Comparison of ENCODE assay signal across 1 cellular context in the genomic region with DNA sequence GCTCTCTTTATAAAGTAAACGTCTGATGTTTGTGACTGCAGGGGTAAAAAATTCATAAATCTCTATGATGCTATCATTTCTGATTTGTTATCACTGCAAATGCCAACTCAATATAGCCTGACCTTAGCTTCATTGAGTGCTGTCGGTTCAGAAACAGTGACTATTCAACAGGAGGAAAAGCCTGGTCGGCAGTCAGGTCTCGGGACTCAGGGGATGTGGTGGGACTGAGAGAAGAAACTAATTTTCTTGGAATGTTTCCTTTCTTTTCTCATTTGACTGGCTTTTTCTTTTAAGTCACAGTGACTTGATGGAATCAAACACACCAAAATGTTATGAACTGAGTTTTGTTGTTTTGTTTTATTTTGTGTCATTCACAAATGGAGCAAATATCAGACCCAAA.
TF ChIP-seq lines count a peak whose summit lies in the region.

No MANE protein-coding gene starts in this region.

TF ChIP-seq in WTC11, 78 proteins besides CTCF, POLR2A, EP300 and RAD21 (continued from another document):
- TF ChIP-seq, protein P1, sequence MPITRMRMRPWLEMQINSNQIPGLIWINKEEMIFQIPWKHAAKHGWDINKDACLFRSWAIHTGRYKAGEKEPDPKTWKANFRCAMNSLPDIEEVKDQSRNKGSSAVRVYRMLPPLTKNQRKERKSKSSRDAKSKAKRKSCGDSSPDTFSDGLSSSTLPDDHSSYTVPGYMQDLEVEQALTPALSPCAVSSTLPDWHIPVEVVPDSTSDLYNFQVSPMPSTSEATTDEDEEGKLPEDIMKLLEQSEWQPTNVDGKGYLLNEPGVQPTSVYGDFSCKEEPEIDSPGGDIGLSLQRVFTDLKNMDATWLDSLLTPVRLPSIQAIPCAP (CRISPR knock-in tag; IDR thresholded peaks at IDR 0.05): no peak
- TF ChIP-seq HMGA2 (CRISPR knock-in tag; IDR thresholded peaks at IDR 0.05) (no peak), ZNF423 (CRISPR knock-in tag; IDR thresholded peaks at IDR 0.05) (no peak), CDX4 (CRISPR knock-in tag; IDR thresholded peaks at IDR 0.05; ENCODE audit: borderline replicate concordance) (no peak), SOX15 (CRISPR knock-in tag; IDR thresholded peaks at IDR 0.05) (no peak)
